In the genomic region with DNA sequence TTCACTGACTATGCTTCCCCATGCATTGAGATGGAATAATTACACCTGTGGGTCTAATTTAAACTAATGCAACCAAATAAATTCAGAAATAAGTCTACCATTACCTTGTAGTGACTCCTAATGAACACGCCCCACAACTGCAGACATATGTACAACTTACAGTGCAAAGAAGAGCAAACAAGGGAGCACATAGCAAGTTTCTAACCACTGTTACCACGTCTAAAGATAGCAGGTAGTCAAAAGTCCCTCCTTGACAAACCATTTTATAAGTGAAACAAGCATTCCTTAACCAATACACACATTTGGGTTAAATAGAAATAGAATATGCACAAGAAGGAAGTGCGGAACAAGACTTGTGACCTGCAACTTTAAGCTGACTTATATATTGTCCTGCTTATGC, we compare ENCODE assay signal across 9 cellular contexts. TPM values are rescaled to one million over a fixed set of nuclear protein-coding genes. Genes with fewer than 3 reads are reported as not detected.
DNase-seq lines count a peak whose midpoint lies in the region; ATAC-seq and TF ChIP-seq lines count a peak whose summit lies in the region.
"Had no signal": no experiment of that assay in that cellular context is flagged by ENCODE, and none has a peak within 500 bp of the region (broad histone marks: within the 10 kb centered on the region; RNA-seq: fewer than 3 reads in every experiment).

No MANE protein-coding gene starts in this region.

- H3K27ac Mint-ChIP-seq in brain, result peak overlapping the region in 3 of 5 experiments; percentile 31 to 95 (median 56)
- no peak overlapping the region for H3K27ac Mint-ChIP-seq in chondrocyte (ENCODE audit: unreplicated experiment)

- H3K27me3 Mint-ChIP-seq in brain (no peaks in the 10 kb centered on the region), chondrocyte (ENCODE audit: low read depth) (no peaks in the 10 kb centered on the region)

- peak; percentile 89 for ATAC-seq in GM19463 (IDR thresholded peaks at IDR 0.05; ENCODE audit: unreplicated experiment)
- ATAC-seq in HG03175 (IDR thresholded peaks at IDR 0.05; ENCODE audit: unreplicated experiment), result peak; percentile 74

- H3K9me3 Mint-ChIP-seq in brain, result peaks cover 0 to 4% (median 0%) of the 10 kb centered on the region in 5 experiments
- no peaks in the 10 kb centered on the region for H3K9me3 Mint-ChIP-seq in chondrocyte (ENCODE audit: low read depth)

- H3K36me3 Mint-ChIP-seq in brain (peaks cover 9% of the 10 kb centered on the region), chondrocyte (ENCODE audit: low read depth) (no peaks in the 10 kb centered on the region)

- H3K4me3 Mint-ChIP-seq in brain (peak overlapping the region in 2 of 5 experiments; percentile 22 to 28), chondrocyte (ENCODE audit: unreplicated experiment) (no peak overlapping the region)

- peak overlapping the region; percentile 20; the same call in 1 of the 2 replicates for H3K4me3 ChIP-seq in GM12864 (ENCODE audit: low read depth, low read length)
- H3K4me3 ChIP-seq: colonic mucosa had no signal

- peaks cover 74% of the 10 kb centered on the region for H3K4me1 Mint-ChIP-seq in brain
- H3K4me1 Mint-ChIP-seq in chondrocyte (ENCODE audit: low read depth), result peaks cover 47% of the 10 kb centered on the region

- DNase-seq in GM12864 (ENCODE audit: low read depth) (peak; percentile 40), chondrocyte (ENCODE audit: low spot score) (no peak), islet precursor cell (no peak), HuH-7.5 (ENCODE audit: low spot score) (no peak), NCI-H524 (lab: John Stamatoyannopoulos, UW) (no peak)
- DNase-seq: colonic mucosa had no signal

- TF ChIP-seq CTCF in GM12864 (IDR thresholded peaks at IDR 0.05; ENCODE audit: low read depth, low read length, missing control alignments) (no peak), brain (conservative IDR thresholded peaks at IDR 0.05) (no peak), chondrocyte (IDR thresholded peaks at IDR 0.05) (no peak)

RNA-seq across cellular contexts. Expression of a gene that starts 20.6 kb away (rescaled TPM):
- polyA plus RNA-seq in brain (ENCODE audit: insufficient read depth, low read depth, low replicate concordance), result 23.7 TPM
- 35.9 to 40.7 TPM (median 36.2 TPM) in 3 replicates for total RNA-seq in chondrocyte
